Comparison of ENCODE assay signal across 14 cellular contexts in the genomic region with DNA sequence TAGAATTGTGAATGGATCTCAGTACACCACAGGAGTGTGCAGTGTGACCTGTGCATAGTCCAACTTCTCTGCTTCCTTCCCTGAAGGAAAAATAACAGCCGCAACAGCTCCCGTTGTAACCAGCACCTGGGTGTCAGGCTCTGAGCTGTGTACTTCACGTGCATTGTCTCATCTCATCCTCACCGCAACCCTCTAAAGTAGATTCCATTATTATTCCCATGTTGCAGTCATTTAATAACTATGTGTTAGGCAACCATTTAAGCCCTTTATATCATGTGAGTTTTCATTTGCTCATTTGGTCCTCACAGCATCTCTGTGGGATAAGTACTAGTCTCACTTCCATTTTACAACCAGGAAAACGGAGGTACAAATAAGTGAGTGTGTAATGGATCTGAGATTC.
A peak's percentile ranks its signal among the peaks of the same experiment; 100 is the strongest.
DNase-seq lines count a peak whose midpoint lies in the region; ATAC-seq and TF ChIP-seq lines count a peak whose summit lies in the region.
"Had no signal": no experiment of that assay in that cellular context is flagged by ENCODE, and none has a peak within 500 bp of the region (broad histone marks: within the 10 kb centered on the region; RNA-seq: fewer than 3 reads in every experiment).

No MANE protein-coding gene starts in this region.

- no peaks in the 10 kb centered on the region for H3K27me3 ChIP-seq in BLaER1 treated with 17β-estradiol and CSF1 and Interleukin-3, amounts not matched to agents 10 nM and 100 nM
- H3K27me3 ChIP-seq in mammary epithelial cell (ENCODE audit: insufficient read depth, low read length) (no peaks in the 10 kb centered on the region), foreskin keratinocyte (no peaks in the 10 kb centered on the region), vagina (no peaks in the 10 kb centered on the region)

- TF ChIP-seq POLR2A in vagina (IDR thresholded peaks at IDR 0.05): no peak

- WGBS in mammary epithelial cell (ENCODE audit: low coverage, missing lambda C conversion rate): 61% methylated on average over 5 of the region's 5 CpGs

- BruUV-seq in mammary epithelial cell (replicated peaks; lab: Mats Ljungman, UMichigan): no TSS peak

- H3K79me2 ChIP-seq in mammary epithelial cell (ENCODE audit: insufficient read depth, low read length): no peaks in the 10 kb centered on the region

- peak overlapping the region; percentile 56 for H2AFZ ChIP-seq in mammary epithelial cell (ENCODE audit: low read depth, low read length)

- no peak overlapping the region for H3K9ac ChIP-seq in BLaER1 treated with 17β-estradiol and CSF1 and Interleukin-3, amounts not matched to agents 10 nM and 100 nM
- H3K9ac ChIP-seq in mammary epithelial cell (ENCODE audit: insufficient read depth, low read length): no peak overlapping the region

- TF ChIP-seq CTCF in mammary epithelial cell (conservative IDR thresholded peaks at IDR 0.05 in 1 of 2, IDR thresholded peaks at IDR 0.05 in 1 of 2; ENCODE audit: extremely low read depth in 1 of 2, insufficient read depth in 1 of 2, low read depth in 1 of 2, low read length in 2 of 2) (no peak), foreskin keratinocyte (conservative IDR thresholded peaks at IDR 0.05) (no peak), vagina (IDR thresholded peaks at IDR 0.05) (no peak)

- DNase-seq in mammary epithelial cell: no peak
- peak; percentile 43 to 74 for DNase-seq in foreskin keratinocyte
- DNase-seq in vagina (ENCODE audit: extremely low spot score in 2 of 2): no peak
- no peak for DNase-seq in Right ventricle myocardium inferior (ENCODE audit: missing footprints)
- no peak for DNase-seq in head of caudate nucleus
- DNase-seq in AG08396 (ENCODE audit: low spot score): no peak
- DNase-seq: ACHN; Caco-2; CD8-positive, alpha-beta T cell; DND-41; GDM1; GOT3; H9 had no signal

- CTCF ChIA-PET in mammary epithelial cell (lab: Charles Lee; ENCODE audit: low non-redundant PET): no interaction called here

- H3K4me3 ChIP-seq in BLaER1 treated with 17β-estradiol and CSF1 and Interleukin-3, amounts not matched to agents 10 nM and 100 nM: no peak overlapping the region
- no peak overlapping the region for H3K4me3 ChIP-seq in mammary epithelial cell (replicated peaks in 1 of 3; ENCODE audit: insufficient read depth in 1 of 3, low read depth in 2 of 3, low read length in 3 of 3)
- H3K4me3 ChIP-seq in vagina: no peak overlapping the region

- peaks cover 5 to 22% (median 14%) of the 10 kb centered on the region in 11 experiments; a peak in 19 of 22 replicates for H3K9me3 ChIP-seq in BLaER1 treated with 17β-estradiol and CSF1 and Interleukin-3, amounts not matched to agents 10 nM and 100 nM (replicated peaks in 1 of 11)
- H3K9me3 ChIP-seq in mammary epithelial cell (replicated peaks; ENCODE audit: insufficient read depth, low read length): no peaks in the 10 kb centered on the region
- no peaks in the 10 kb centered on the region for H3K9me3 ChIP-seq in vagina

- H4K20me1 ChIP-seq in BLaER1 treated with 17β-estradiol and CSF1 and Interleukin-3, amounts not matched to agents 10 nM and 100 nM: no peaks in the 10 kb centered on the region
- no peaks in the 10 kb centered on the region for H4K20me1 ChIP-seq in mammary epithelial cell (ENCODE audit: insufficient read depth, low read length)

- intact Hi-C loops in mammary epithelial cell (cut with micrococcal nuclease) (no loop called here), vagina (cut with DNase I) (no loop called here), Right ventricle myocardium inferior (cut with DNase I) (no loop called here), head of caudate nucleus (cut with DNase I) (no loop called here)

- H3K4me2 ChIP-seq in BLaER1 treated with 17β-estradiol and CSF1 and Interleukin-3, amounts not matched to agents 10 nM and 100 nM: peak overlapping the region in 7 of 11 experiments; percentile 72 to 91 (median 82); a peak in 10 of 22 replicates
- H3K4me2 ChIP-seq in mammary epithelial cell (ENCODE audit: insufficient read depth, low read depth, low read length): no peak overlapping the region

- no peaks in the 10 kb centered on the region for H3K36me3 ChIP-seq in BLaER1 treated with 17β-estradiol and CSF1 and Interleukin-3, amounts not matched to agents 10 nM and 100 nM
- H3K36me3 ChIP-seq in mammary epithelial cell (ENCODE audit: insufficient read depth, low read length) (no peaks in the 10 kb centered on the region), vagina (no peaks in the 10 kb centered on the region)

- in situ Hi-C loops in mammary epithelial cell (cut with MboI; ENCODE audit: low sequenced_read_pairs in 2 of 2): no loop called here

- ATAC-seq in foreskin keratinocyte: peak; percentile 56
- ATAC-seq in Right ventricle myocardium inferior: no peak
- ATAC-seq: CD8-positive, alpha-beta T cell had no signal

- H3K4me1 ChIP-seq in BLaER1 treated with 17β-estradiol and CSF1 and Interleukin-3, amounts not matched to agents 10 nM and 100 nM: peaks cover 13 to 86% (median 60%) of the 10 kb centered on the region in 10 experiments; a peak in 18 of 20 replicates
- H3K4me1 ChIP-seq in mammary epithelial cell (ENCODE audit: insufficient read depth, low read length): peaks cover 7% of the 10 kb centered on the region
- peaks cover 9% of the 10 kb centered on the region for H3K4me1 ChIP-seq in foreskin keratinocyte
- H3K4me1 ChIP-seq in vagina: peaks cover 41% of the 10 kb centered on the region
- H3K4me1 ChIP-seq: Caco-2 had no signal

- no peak overlapping the region for H3K27ac ChIP-seq in BLaER1 treated with 17β-estradiol and CSF1 and Interleukin-3, amounts not matched to agents 10 nM and 100 nM
- H3K27ac ChIP-seq in mammary epithelial cell (ENCODE audit: insufficient read depth, low read depth, low read length) (no peak overlapping the region), foreskin keratinocyte (no peak overlapping the region), vagina (peak overlapping the region; percentile 72)

- dilution Hi-C loops in mammary epithelial cell (cut with HindIII; ENCODE audit: low sequenced_read_pairs): loop anchor here (5.0 kb wide), 1 partner anchor 85 kb away; no protein-coding TSS in a partner anchor

Comparison
In these comparisons a context has a peak if more than half of its experiments do, and no peak if none do; other contexts are left out.
1. DNase-seq: peak in foreskin keratinocyte (2 of 2); none in mammary epithelial cell (single experiment), vagina (0 of 2), Right ventricle myocardium inferior (single experiment), head of caudate nucleus (0 of 42) and AG08396 (single experiment).